ENCODE assay signal across 24 cellular contexts in the genomic region with DNA sequence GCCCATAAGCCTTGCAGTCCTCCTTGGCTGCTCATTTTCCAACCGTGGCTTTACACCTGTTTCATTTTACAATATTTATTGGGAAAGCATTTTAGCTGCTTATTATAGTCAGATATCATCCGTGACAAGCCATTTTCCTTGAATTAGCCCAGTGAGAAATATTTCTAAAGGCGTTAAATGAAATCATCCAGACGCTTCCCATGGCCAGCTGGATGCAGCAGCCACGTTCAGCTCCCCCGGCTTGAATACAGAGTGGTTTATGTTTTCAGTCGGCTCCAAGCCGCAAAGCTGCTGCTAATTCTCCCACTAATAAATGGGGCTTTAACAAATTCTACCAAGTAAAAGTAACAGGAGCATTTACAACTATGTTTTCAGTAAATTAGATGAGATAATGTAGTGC.
"Had no signal": no experiment of that assay in that cellular context is flagged by ENCODE, and none has a peak within 500 bp of the region (broad histone marks: within the 10 kb centered on the region; RNA-seq: fewer than 3 reads in every experiment).

No MANE protein-coding gene starts in this region.

- H3K36me3 ChIP-seq: colonic mucosa, esophagus squamous epithelium, gastrocnemius medialis, heart left ventricle, left ventricle myocardium inferior, lower lobe of right lung had no signal

- H3K9me3 ChIP-seq: colonic mucosa, esophagus squamous epithelium, gastrocnemius medialis, heart left ventricle, left ventricle myocardium inferior, lower lobe of right lung, mucosa of descending colon had no signal

- H3K79me2 ChIP-seq: hepatocyte had no signal

- H3K4me2 ChIP-seq: hepatocyte had no signal

- H3K27ac ChIP-seq: colonic mucosa, epithelial cell of prostate, esophagus squamous epithelium, gastrocnemius medialis, heart left ventricle, hepatocyte, left ventricle myocardium inferior, lower lobe of right lung had no signal

- H3K4me1 ChIP-seq: colonic mucosa, esophagus squamous epithelium, lower lobe of right lung had no signal

- DNase-seq: colonic mucosa; cortex of kidney; effector CD8-positive, alpha-beta T cell; effector memory CD8-positive, alpha-beta T cell; endodermal cell; erythroblast; esophagus squamous epithelium; foreskin fibroblast; foreskin melanocyte; gastrocnemius medialis; heart left ventricle; hypothalamus; immature natural killer cell; islet precursor cell; kidney; kidney glomerular epithelial cell; left colon; left ventricle myocardium inferior; lower lobe of right lung; mesenchymal stem cell; mucosa of descending colon; naive B cell had no signal

- H3K4me3 ChIP-seq: colonic mucosa, esophagus squamous epithelium, gastrocnemius medialis, heart left ventricle, hepatocyte, left ventricle myocardium inferior, lower lobe of right lung, mucosa of descending colon had no signal

- H2AFZ ChIP-seq: hepatocyte had no signal

- H3K27me3 ChIP-seq: colonic mucosa had no signal
